ENCODE assay signal across 16 cellular contexts in genomic region chrX:24110049-24110448, GRCh38. TPM values are rescaled to one million over a fixed set of nuclear protein-coding genes. Genes with fewer than 3 reads are reported as not detected.
A peak's percentile ranks its signal among the peaks of the same experiment; 100 is the strongest.
DNase-seq lines count a peak whose midpoint lies in the region; ATAC-seq and TF ChIP-seq lines count a peak whose summit lies in the region.
"Had no signal": no experiment of that assay in that cellular context is flagged by ENCODE, and none has a peak within 500 bp of the region (broad histone marks: within the 10 kb centered on the region; RNA-seq: fewer than 3 reads in every experiment).

No MANE protein-coding gene starts in this region.

- no peaks in the 10 kb centered on the region for H3K4me1 ChIP-seq in thyroid gland
- H3K4me1 ChIP-seq: BLaER1 treated with 17β-estradiol and CSF1 and Interleukin-3, amounts not matched to agents 10 nM and 100 nM had no signal

- H3K27me3 ChIP-seq in thyroid gland = no peaks in the 10 kb centered on the region
- H3K27me3 ChIP-seq: BLaER1 treated with 17β-estradiol and CSF1 and Interleukin-3, amounts not matched to agents 10 nM and 100 nM had no signal

- peak; percentile 29 for DNase-seq in NCI-H146 (lab: John Stamatoyannopoulos, UW)
- DNase-seq in NCI-H146 treated with DMSO at 0.1 percent for 48 hours (lab: John Stamatoyannopoulos, UW; ENCODE audit: unreplicated experiment) = no peak
- DNase-seq in left ventricle myocardium superior = peak; percentile 30
- DNase-seq in cardiac septum (ENCODE audit: low spot score) = no peak
- DNase-seq in NCI-H774 (lab: John Stamatoyannopoulos, UW) = peak; percentile 0
- peak; percentile 38 to 40 for DNase-seq in thyroid gland
- no peak for DNase-seq in effector CD4-positive, alpha-beta T cell
- DNase-seq: DMS 273 treated with DMSO at 0.1 percent for 48 hours, NCI-H1048, NCI-H526, T-cell, T1000 had no signal

- TF ChIP-seq POLR2A in thyroid gland (IDR thresholded peaks at IDR 0.05) = no peak

- intact Hi-C loops in left ventricle myocardium superior (cut with micrococcal nuclease) = no loop called here
- intact Hi-C loops in cardiac septum (cut with DNase I) = no loop called here
- intact Hi-C loops in thyroid gland (cut with DNase I) = no loop called here

- no peak overlapping the region for H3K27ac ChIP-seq in thyroid gland
- H3K27ac ChIP-seq: BLaER1 treated with 17β-estradiol and CSF1 and Interleukin-3, amounts not matched to agents 10 nM and 100 nM; KMS-11 had no signal

- 37 to 42% methylated on average over 2 of the region's 2 CpGs for WGBS in thyroid gland, 2 donors

- no peak overlapping the region for H3K4me3 ChIP-seq in thyroid gland (replicated peaks in 1 of 3)
- H3K4me3 ChIP-seq: BLaER1 treated with 17β-estradiol and CSF1 and Interleukin-3, amounts not matched to agents 10 nM and 100 nM had no signal

- ATAC-seq in left ventricle myocardium superior (no peak), GM19455 (IDR thresholded peaks at IDR 0.05; ENCODE audit: unreplicated experiment) (no peak)
- ATAC-seq: HepG2, T-cell had no signal

- no peaks in the 10 kb centered on the region for H3K9me3 ChIP-seq in thyroid gland
- H3K9me3 ChIP-seq: BLaER1 treated with 17β-estradiol and CSF1 and Interleukin-3, amounts not matched to agents 10 nM and 100 nM had no signal

- no peak for TF ChIP-seq CTCF in thyroid gland (IDR thresholded peaks at IDR 0.05)

- no peaks in the 10 kb centered on the region for H3K36me3 ChIP-seq in thyroid gland

RNA-seq across cellular contexts. Expression of gene ZFX, which starts 39.5 kb away (rescaled TPM):
- total RNA-seq in left ventricle myocardium superior (35.3 TPM), cardiac septum (57.2 TPM), thyroid gland (100 to 1,000 TPM in 1 of 4 donors, 10 to 100 TPM in 3; 63.7 to 105 (median 68.2) TPM)

RNA-seq across cellular contexts. Expression of gene EIF2S3, which starts 55.3 kb away (rescaled TPM):
- total RNA-seq in left ventricle myocardium superior (76.8 TPM), cardiac septum (105 TPM), thyroid gland (100 to 1,000 TPM; 115 to 176 (median 138) TPM)

Comparison
In these comparisons a context has a peak if more than half of its experiments do, and no peak if none do; other contexts are left out.
1. DNase-seq: peak in NCI-H146 (single experiment), left ventricle myocardium superior (single experiment), NCI-H774 (single experiment) and thyroid gland (2 of 2); none in NCI-H146 treated with DMSO at 0.1 percent for 48 hours (single experiment), cardiac septum (single experiment) and effector CD4-positive, alpha-beta T cell (single experiment).